Comparison of ENCODE assay signal across 17 cellular contexts in the genomic region with DNA sequence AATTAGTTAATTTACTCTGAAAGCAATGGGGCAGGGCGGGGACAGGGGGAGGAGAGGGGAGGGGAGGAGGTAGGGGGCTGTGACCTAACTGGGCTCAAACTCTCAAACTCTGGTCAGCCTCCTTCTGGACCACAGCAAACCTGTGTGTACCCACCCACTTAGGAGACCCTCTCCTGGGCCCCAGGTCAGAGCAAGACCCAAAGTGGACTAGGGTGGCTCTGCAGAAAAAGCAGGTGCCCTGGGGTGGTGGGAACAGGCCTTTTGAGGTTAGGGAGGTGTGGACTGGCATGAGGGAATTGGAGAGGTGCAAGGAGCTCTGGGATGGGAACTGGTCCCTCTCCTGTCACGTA. TPM values are rescaled to one million over a fixed set of nuclear protein-coding genes. Genes with fewer than 3 reads are reported as not detected.
DNase-seq lines count a peak whose midpoint lies in the region; ATAC-seq and TF ChIP-seq lines count a peak whose summit lies in the region.
"Had no signal": no experiment of that assay in that cellular context is flagged by ENCODE, and none has a peak within 500 bp of the region (broad histone marks: within the 10 kb centered on the region; RNA-seq: fewer than 3 reads in every experiment).

No MANE protein-coding gene starts in this region.

- peak overlapping the region; percentile 33 for H3K4me3 Mint-ChIP-seq in endodermal cell
- H3K4me3 Mint-ChIP-seq: T-helper 2 cell treated with Interferon-gamma antibody and Interleukin-4, amounts not matched to agents 5 μg/mL and 100 μg/mL, for 36 hours had no signal

- WGBS in endodermal cell (ENCODE audit: insufficient coverage in 1 of 2, insufficient read length in 1 of 2), 2 experiments, result 75% methylated on average over 2 of the region's 2 CpGs; no CpG with 5 or more reads in 1 of the 2 experiments

- peaks cover 16% of the 10 kb centered on the region for H3K4me1 Mint-ChIP-seq in endodermal cell

- H3K79me2 ChIP-seq in OCI-LY3 (ENCODE audit: low read length) (peaks cover 9% of the 10 kb centered on the region), osteoblast (ENCODE audit: insufficient read depth, low read length) (no peaks in the 10 kb centered on the region)

- H2AFZ ChIP-seq in OCI-LY3 (ENCODE audit: low read depth, low read length) (no peak overlapping the region), osteoblast (ENCODE audit: low read length) (peak overlapping the region; percentile 44)

- no peak overlapping the region for H3K27ac Mint-ChIP-seq in endodermal cell
- H3K27ac Mint-ChIP-seq: T-helper 2 cell treated with Interferon-gamma antibody and Interleukin-4, amounts not matched to agents 5 μg/mL and 100 μg/mL, for 36 hours had no signal

- H3K9me3 Mint-ChIP-seq in endodermal cell, result no peaks in the 10 kb centered on the region
- H3K9me3 Mint-ChIP-seq: T-helper 2 cell treated with Interferon-gamma antibody and Interleukin-4, amounts not matched to agents 5 μg/mL and 100 μg/mL, for 36 hours had no signal

- H3K4me3 ChIP-seq in GM12865 (ENCODE audit: low read depth, low read length) (peak overlapping the region; percentile 94), OCI-LY3 (ENCODE audit: low read length) (peak overlapping the region; percentile 78), endodermal cell (ENCODE audit: low read length) (no peak overlapping the region), osteoblast (ENCODE audit: insufficient read depth, low read length) (no peak overlapping the region), colonic mucosa (no peak overlapping the region)

- H3K36me3 ChIP-seq in OCI-LY3 (replicated peaks; ENCODE audit: low read depth, low read length) (peaks cover 3% of the 10 kb centered on the region), endodermal cell (ENCODE audit: control insufficient read depth, insufficient read depth, low read length) (no peaks in the 10 kb centered on the region), osteoblast (ENCODE audit: insufficient read depth, low read length) (no peaks in the 10 kb centered on the region), colonic mucosa (no peaks in the 10 kb centered on the region)

- H3K9ac ChIP-seq in OCI-LY3 (ENCODE audit: low read length), result peak overlapping the region; percentile 75
- H3K9ac ChIP-seq in endodermal cell (ENCODE audit: extremely low read depth, low read length, poor library complexity, severe bottlenecking), result no peak overlapping the region
- no peak overlapping the region for H3K9ac ChIP-seq in colonic mucosa (ENCODE audit: low read depth in 2 of 2, low read length in 2 of 2)

- DNase-seq in GM12865 (ENCODE audit: low read depth) (no peak), endodermal cell (no peak), osteoblast (ENCODE audit: insufficient read length, low spot score, missing footprints) (peak; percentile 88), colonic mucosa (no peak), SW 1271 (lab: John Stamatoyannopoulos, UW) (no peak)
- DNase-seq: activated CD4-positive, CD25-positive, alpha-beta regulatory T cell treated with anti-CD3 and anti-CD28 coated beads, Interleukin-2, amount 50 U/mL, for 72 hours; DMS79 treated with DMSO at 0.1 percent for 48 hours; erythroblast; midbrain; NCI-H1694; NCI-H345; SIG-M5; stimulated activated CD4-positive, alpha-beta T cell treated with anti-CD3 and anti-CD28 coated beads, Interleukin-4, amount 100 ng/mL, for 1 hour had no signal

- no peaks in the 10 kb centered on the region for H4K20me1 ChIP-seq in OCI-LY3 (ENCODE audit: insufficient read depth, low read length)
- no peaks in the 10 kb centered on the region for H4K20me1 ChIP-seq in osteoblast (ENCODE audit: insufficient read depth, low read length)

- H3K36me3 Mint-ChIP-seq in endodermal cell (ENCODE audit: low read depth), result no peaks in the 10 kb centered on the region

- intact Hi-C loops in colonic mucosa (cut with DNase I), result no loop called here

- no peak for TF ChIP-seq CTCF in GM12865 (IDR thresholded peaks at IDR 0.05; ENCODE audit: insufficient read depth, low read depth, low read length, missing control alignments)
- TF ChIP-seq CTCF in OCI-LY3 (IDR thresholded peaks at IDR 0.05; ENCODE audit: low read depth, low read length), result no peak
- no peak for TF ChIP-seq CTCF in endodermal cell (conservative IDR thresholded peaks at IDR 0.05)
- no peak for TF ChIP-seq CTCF in osteoblast (IDR thresholded peaks at IDR 0.05; ENCODE audit: extremely low read depth, low read depth, low read length)
- no peak for TF ChIP-seq CTCF in colonic mucosa (IDR thresholded peaks at IDR 0.05)

- H3K9me3 ChIP-seq in OCI-LY3 (ENCODE audit: insufficient read depth, low read length) (no peaks in the 10 kb centered on the region), endodermal cell (ENCODE audit: control insufficient read depth, low read length) (no peaks in the 10 kb centered on the region), osteoblast (ENCODE audit: low read depth, low read length) (no peaks in the 10 kb centered on the region), colonic mucosa (no peaks in the 10 kb centered on the region)

- H3K4me2 ChIP-seq in OCI-LY3 (ENCODE audit: low read length), result peak overlapping the region; percentile 99
- H3K4me2 ChIP-seq in osteoblast (ENCODE audit: insufficient read depth, low read length), result peak overlapping the region; percentile 41

- no peaks in the 10 kb centered on the region for H3K27me3 ChIP-seq in OCI-LY3 (ENCODE audit: low read depth, low read length)
- H3K27me3 ChIP-seq in endodermal cell (ENCODE audit: control insufficient read depth, insufficient read depth, low read length, poor library complexity, severe bottlenecking), result no peaks in the 10 kb centered on the region
- no peaks in the 10 kb centered on the region for H3K27me3 ChIP-seq in osteoblast (ENCODE audit: insufficient read depth, low read length)
- no peaks in the 10 kb centered on the region for H3K27me3 ChIP-seq in colonic mucosa

- H3K27me3 Mint-ChIP-seq in endodermal cell (ENCODE audit: insufficient read depth), result peaks cover 3% of the 10 kb centered on the region

- no peak for ATAC-seq in HG03460 (IDR thresholded peaks at IDR 0.05; ENCODE audit: unreplicated experiment)

- H3K4me1 ChIP-seq in OCI-LY3 (ENCODE audit: low read length) (peaks cover 81% of the 10 kb centered on the region), endodermal cell (ENCODE audit: control insufficient read depth, insufficient read depth, low read length) (peaks cover 12% of the 10 kb centered on the region), osteoblast (ENCODE audit: insufficient read depth, low read length) (peaks cover 39% of the 10 kb centered on the region), colonic mucosa (peaks cover 23% of the 10 kb centered on the region)

- H3K27ac ChIP-seq in OCI-LY3 (ENCODE audit: low read length) (0 out of 2 replicates have a peak overlapping the region, but pooled peaks have one; percentile 43), endodermal cell (ENCODE audit: low read depth, low read length) (no peak overlapping the region), osteoblast (ENCODE audit: low read depth, low read length) (no peak overlapping the region), colonic mucosa (no peak overlapping the region)
- H3K27ac ChIP-seq: coronary artery had no signal

RNA-seq across cellular contexts. Expression of gene MRPL14, which starts 51.3 kb away (rescaled TPM):
- 10 to 100 TPM; 66.5 to 69.6 TPM for total RNA-seq in endodermal cell
- polyA plus RNA-seq in endodermal cell (2013, experiment 1 of 2), result 63.6 TPM
- 56.9 TPM for polyA plus RNA-seq in endodermal cell (2013, experiment 2 of 2)
- total RNA-seq in osteoblast, result 47.7 and 49.9 TPM in 2 replicates
- 10 to 100 TPM; 72.0 to 77.7 TPM for total RNA-seq in colonic mucosa

RNA-seq across cellular contexts. Expression of gene TMEM63B, which starts 51.4 kb away (rescaled TPM):
- 10 to 100 TPM; 64.6 to 65.2 TPM for total RNA-seq in endodermal cell
- polyA plus RNA-seq in endodermal cell (2013, experiment 1 of 2), result 46.5 TPM
- polyA plus RNA-seq in endodermal cell (2013, experiment 2 of 2), result 41.4 TPM
- 32.7 and 36.6 TPM in 2 replicates for total RNA-seq in osteoblast
- total RNA-seq in colonic mucosa, result 10 to 100 TPM; 74.3 to 95.3 TPM

Comparison
In these comparisons a context has a peak if more than half of its experiments do, and no peak if none do; other contexts are left out.
1. H3K4me3 ChIP-seq: peak in GM12865 (single experiment) and OCI-LY3 (single experiment); none in endodermal cell (single experiment), osteoblast (single experiment) and colonic mucosa (single experiment).